In the genomic region with DNA sequence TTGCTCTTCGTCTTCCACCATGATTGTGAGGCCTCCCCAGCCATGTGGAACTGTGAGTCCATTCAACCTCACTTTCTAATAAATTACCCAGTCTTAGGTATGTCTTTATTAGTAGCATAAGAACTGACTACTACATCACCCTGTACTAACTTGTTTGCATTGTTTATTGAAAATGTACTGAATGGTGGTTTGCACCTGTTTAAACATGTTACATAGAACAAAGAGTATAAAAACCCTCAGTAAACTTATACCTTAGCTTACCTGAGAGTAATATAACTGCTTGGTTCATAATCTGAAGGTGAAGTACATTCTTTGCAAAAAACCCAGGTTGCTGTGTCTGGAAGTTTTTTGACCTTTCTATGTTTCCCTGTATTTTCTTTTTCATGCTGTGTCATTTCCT, we compare ENCODE assay signal across 25 cellular contexts.
DNase-seq lines count a peak whose midpoint lies in the region; ATAC-seq, FAIRE-seq and TF ChIP-seq lines count a peak whose summit lies in the region.
"Had no signal": no experiment of that assay in that cellular context is flagged by ENCODE, and none has a peak within 500 bp of the region (broad histone marks: within the 10 kb centered on the region; RNA-seq: fewer than 3 reads in every experiment).

No MANE protein-coding gene starts in this region.

- no peak for TF ChIP-seq POLR2A in prostate gland (IDR thresholded peaks at IDR 0.05)

- no peak overlapping the region for H3K27ac ChIP-seq in prostate gland
- H3K27ac ChIP-seq: BLaER1, KMS-11, RWPE1 had no signal

- H3K4me1 ChIP-seq in prostate gland (replicated peaks), result no peaks in the 10 kb centered on the region
- H3K4me1 ChIP-seq: BLaER1, HAP-1 had no signal

- TF ChIP-seq CTCF in bronchial epithelial cell (IDR thresholded peaks at IDR 0.05; ENCODE audit: insufficient read depth, low read length, severe bottlenecking), result no peak
- TF ChIP-seq CTCF in prostate gland (IDR thresholded peaks at IDR 0.05), result no peak

- WGBS in prostate gland, result 55% methylated on average over 1 of the region's 1 CpG

- H3K36me3 ChIP-seq in bronchial epithelial cell (ENCODE audit: control insufficient read depth, insufficient read depth, low read length) (no peaks in the 10 kb centered on the region), prostate gland (no peaks in the 10 kb centered on the region)
- H3K36me3 ChIP-seq: BLaER1, HAP-1 had no signal

- intact Hi-C loops in left colon (cut with DNase I, micrococcal nuclease) (no loop called here), prostate gland (cut with DNase I) (no loop called here)

- H3K9me3 ChIP-seq in prostate gland, result no peaks in the 10 kb centered on the region
- H3K9me3 ChIP-seq: BLaER1, HAP-1 had no signal

- FAIRE-seq in bronchial epithelial cell (lab: Jason Lieb, UNC), result no peak
- FAIRE-seq: A204.1, GM12878 had no signal

- H3K4me3 ChIP-seq in bronchial epithelial cell (ENCODE audit: low read depth, low read length), result no peak overlapping the region
- no peak overlapping the region for H3K4me3 ChIP-seq in prostate gland
- H3K4me3 ChIP-seq: BLaER1, GM12878, HAP-1 had no signal

- ATAC-seq in left colon (peak; percentile 70), HG02840 (IDR thresholded peaks at IDR 0.05; ENCODE audit: low FRiP score, unreplicated experiment) (no peak)
- ATAC-seq: GM12878, Panc1 had no signal

- H3K27me3 ChIP-seq in bronchial epithelial cell (ENCODE audit: control insufficient read depth, insufficient read depth, low read length) (no peaks in the 10 kb centered on the region), prostate gland (replicated peaks; ENCODE audit: insufficient read depth) (no peaks in the 10 kb centered on the region)
- H3K27me3 ChIP-seq: BLaER1 had no signal

- DNase-seq in NCI-H1417 (lab: John Stamatoyannopoulos, UW) (peak in 2 of 3 experiments; percentile 43 to 72), NCI-H1417 treated with DMSO at 0.1 percent for 48 hours (lab: John Stamatoyannopoulos, UW) (no peak), DMS53 treated with DMSO at 0.1 percent for 48 hours (lab: John Stamatoyannopoulos, UW; ENCODE audit: unreplicated experiment) (peak; percentile 27), bronchial epithelial cell (ENCODE audit: low read depth) (peak; percentile 80), left colon (no peak), prostate gland (ENCODE audit: low spot score) (no peak)
- DNase-seq: CD4-positive, CD25-positive, alpha-beta regulatory T cell; DMS79; EL; GDM1; GOT3; HFFc6; NCI-H1048; NCI-H146; NCI-H2107; NCI-H446 treated with DMSO at 0.1 percent for 48 hours; SHP77 had no signal

Comparison
In these comparisons a context has a peak if more than half of its experiments do, and no peak if none do; other contexts are left out.
1. DNase-seq: peak in NCI-H1417 (2 of 3), DMS53 treated with DMSO at 0.1 percent for 48 hours (single experiment) and bronchial epithelial cell (single experiment); none in NCI-H1417 treated with DMSO at 0.1 percent for 48 hours (single experiment), left colon (0 of 2) and prostate gland (single experiment).